In the genomic region with DNA sequence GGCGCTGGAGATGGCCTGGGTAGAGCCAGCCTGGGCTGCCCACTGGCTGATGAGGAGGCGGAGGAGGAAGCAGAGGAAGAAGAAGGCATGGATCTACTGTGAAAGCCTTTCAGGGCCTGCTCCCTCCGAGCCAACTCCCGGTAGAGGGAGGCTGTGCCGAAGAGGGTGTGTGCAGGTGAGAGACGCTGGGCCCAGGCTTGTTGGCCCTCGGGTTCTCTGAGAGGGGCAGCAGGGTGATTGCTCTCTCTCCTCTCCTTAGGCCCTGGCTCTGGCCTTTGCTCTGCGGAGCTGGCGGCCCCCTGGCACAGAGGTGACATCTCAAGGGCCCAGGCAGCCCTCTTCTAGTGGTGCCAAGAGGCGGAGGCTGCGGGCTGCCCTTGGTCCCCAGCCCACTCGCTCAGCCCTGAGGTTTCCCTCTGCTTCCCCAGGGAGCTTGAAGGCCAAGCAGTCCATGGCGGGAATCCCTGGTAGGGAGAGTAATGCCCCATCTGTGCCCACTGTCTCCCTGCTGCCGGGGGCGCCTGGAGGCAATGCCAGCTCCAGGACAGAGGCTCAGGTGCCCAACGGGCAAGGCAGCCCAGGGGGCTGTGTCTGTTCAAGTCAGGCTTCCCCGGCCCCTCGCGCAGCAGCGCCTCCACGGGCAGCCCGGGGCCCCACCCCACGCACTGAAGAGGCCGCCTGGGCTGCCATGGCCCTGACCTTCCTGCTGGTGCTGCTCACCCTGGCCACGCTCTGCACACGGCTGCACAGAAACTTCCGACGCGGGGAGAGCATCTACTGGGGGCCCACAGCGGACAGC, we compare ENCODE assay signal across 11 cellular contexts. TPM values are rescaled to one million over a fixed set of nuclear protein-coding genes. Genes with fewer than 3 reads are reported as not detected.
A peak's percentile ranks its signal among the peaks of the same experiment; 100 is the strongest.
DNase-seq lines count a peak whose midpoint lies in the region; ATAC-seq and TF ChIP-seq lines count a peak whose summit lies in the region.
"Had no signal": no experiment of that assay in that cellular context is flagged by ENCODE, and none has a peak within 500 bp of the region (broad histone marks: within the 10 kb centered on the region; RNA-seq: fewer than 3 reads in every experiment).

No MANE protein-coding gene starts in this region.

- no peak overlapping the region for H3K27ac ChIP-seq in SK-N-SH (ENCODE audit: low read depth in 2 of 2, low read length in 1 of 2)
- H3K27ac ChIP-seq in caudate nucleus (ENCODE audit: low read depth, low read length): peak overlapping the region; percentile 21
- H3K27ac ChIP-seq in lower lobe of right lung: no peak overlapping the region
- peak overlapping the region; percentile 29 to 42 for H3K27ac ChIP-seq in tibial artery

- peaks cover 8 to 21% of the 10 kb centered on the region in 2 experiments; a peak in 1 of 4 replicates for H3K4me1 ChIP-seq in SK-N-SH (ENCODE audit: control insufficient read depth in 1 of 2, insufficient read depth in 2 of 2, low read depth in 1 of 2, low read length in 1 of 2)
- peaks cover 25% of the 10 kb centered on the region for H3K4me1 ChIP-seq in lower lobe of right lung
- peaks cover 0 to 52% (median 26%) of the 10 kb centered on the region in 4 donors for H3K4me1 ChIP-seq in tibial artery
- H3K4me1 ChIP-seq: HAP-1 had no signal

- DNase-seq in SK-N-SH (peak; percentile 68), caudate nucleus (lab: John Stamatoyannopoulos, UW) (no peak), lower lobe of right lung (no peak), tibial artery (peak in 1 of 2 donors; percentile 68), GM10266 (ENCODE audit: extremely low spot score) (no peak)
- DNase-seq: GF-D8, NCI-H1092 had no signal

- TF ChIP-seq EP300 in SK-N-SH (IDR thresholded peaks at IDR 0.05; ENCODE audit: borderline replicate concordance in 1 of 2, low read depth in 1 of 2, low read length in 1 of 2): no peak

- H4K20me1 ChIP-seq in SK-N-SH (ENCODE audit: insufficient read depth): 0 out of 2 replicates have a peak, but pooled peaks cover 4% of the 10 kb centered on the region

- peaks cover 0 to 43% of the 10 kb centered on the region in 2 experiments for H3K36me3 ChIP-seq in SK-N-SH (replicated peaks in 1 of 2; ENCODE audit: control insufficient read depth in 1 of 2, insufficient read depth in 2 of 2, low read length in 1 of 2)
- H3K36me3 ChIP-seq in lower lobe of right lung: peaks cover 49% of the 10 kb centered on the region
- peaks cover 22 to 44% (median 34%) of the 10 kb centered on the region in 3 donors for H3K36me3 ChIP-seq in tibial artery

- TF ChIP-seq RAD21 in SK-N-SH (IDR thresholded peaks at IDR 0.05; ENCODE audit: low read length): no peak

- no peak overlapping the region for H2AFZ ChIP-seq in SK-N-SH (ENCODE audit: low read depth)

- TF ChIP-seq CTCF in SK-N-SH (IDR thresholded peaks at IDR 0.05): no peak
- TF ChIP-seq CTCF in lower lobe of right lung (IDR thresholded peaks at IDR 0.05): no peak
- TF ChIP-seq CTCF in tibial artery (IDR thresholded peaks at IDR 0.05): no peak
- TF ChIP-seq CTCF in GM10266 (IDR thresholded peaks at IDR 0.05; ENCODE audit: control insufficient read depth, insufficient read depth, low read depth, missing control alignments): no peak

- no peak for ATAC-seq in SK-N-SH treated with all-trans-retinoic acid at 6 μM for 48 hours
- no peak for ATAC-seq in lower lobe of right lung
- no peak for ATAC-seq in HG02678 (IDR thresholded peaks at IDR 0.05; ENCODE audit: unreplicated experiment)
- ATAC-seq in HG02884 (IDR thresholded peaks at IDR 0.05; ENCODE audit: unreplicated experiment): no peak

- 77% methylated on average over 15 of the region's 30 CpGs for WGBS in SK-N-SH (ENCODE audit: low lambda C conversion rate)

- peaks cover 7% of the 10 kb centered on the region for H3F3A ChIP-seq in SK-N-SH (replicated peaks; ENCODE audit: insufficient read depth)

- POLR2A ChIA-PET in SK-N-SH (lab: Yijun Ruan, JAX): no interaction called here

- peaks cover 6% of the 10 kb centered on the region; the same call in 1 of the 2 replicates for H3K79me2 ChIP-seq in SK-N-SH (ENCODE audit: insufficient read depth)

- no peak overlapping the region for H3K4me2 ChIP-seq in SK-N-SH

- H3K9me3 ChIP-seq in SK-N-SH: no peaks in the 10 kb centered on the region
- no peaks in the 10 kb centered on the region for H3K9me3 ChIP-seq in lower lobe of right lung
- no peaks in the 10 kb centered on the region for H3K9me3 ChIP-seq in tibial artery
- H3K9me3 ChIP-seq: HAP-1 had no signal

- no peak overlapping the region for H3K4me3 ChIP-seq in SK-N-SH (ENCODE audit: low read depth in 2 of 2, low read length in 1 of 2)
- H3K4me3 ChIP-seq in lower lobe of right lung: peak overlapping the region; percentile 42
- peak overlapping the region; percentile 40 to 51 for H3K4me3 ChIP-seq in tibial artery
- H3K4me3 ChIP-seq: HAP-1 had no signal

- no peak overlapping the region for H3K9ac ChIP-seq in SK-N-SH

- H3K9me2 ChIP-seq in SK-N-SH: no peaks in the 10 kb centered on the region

- intact Hi-C loops in lower lobe of right lung (cut with DNase I): no loop called here
- intact Hi-C loops in tibial artery (cut with DNase I; ENCODE audit: low total_unique reads): no loop called here

- CTCF ChIA-PET in SK-N-SH (lab: Yijun Ruan, JAX): interaction anchor here (0.7 to 11.6 kb wide), 33 partner anchors 8 to 541 kb away, joined by 3 to 166 read pairs (median 4); partner anchors contain the start of genes ANKRD13B, GIT1, MYO18A and SSH2

- no peaks in the 10 kb centered on the region for H3K27me3 ChIP-seq in SK-N-SH (ENCODE audit: insufficient read depth)
- H3K27me3 ChIP-seq in lower lobe of right lung (ENCODE audit: low read depth): no peaks in the 10 kb centered on the region
- H3K27me3 ChIP-seq in tibial artery: no peaks in the 10 kb centered on the region

TF ChIP-seq in SK-N-SH, 30 proteins besides CTCF, POLR2A, EP300 and RAD21 (continues in another document):
- TF ChIP-seq SIN3A (IDR thresholded peaks at IDR 0.05; ENCODE audit: borderline replicate concordance, low read depth, low read length) (no peak), GABPA (IDR thresholded peaks at IDR 0.05; ENCODE audit: low read depth) (no peak), MEF2A (IDR thresholded peaks at IDR 0.05; ENCODE audit: borderline replicate concordance, low read depth) (no peak), EZH2phosphoT487 (IDR thresholded peaks at IDR 0.05; ENCODE audit: borderline replicate concordance, low read depth) (no peak), NRF1 (IDR thresholded peaks at IDR 0.05; ENCODE audit: low read depth, low read length) (no peak)
- TF ChIP-seq, protein P1, sequence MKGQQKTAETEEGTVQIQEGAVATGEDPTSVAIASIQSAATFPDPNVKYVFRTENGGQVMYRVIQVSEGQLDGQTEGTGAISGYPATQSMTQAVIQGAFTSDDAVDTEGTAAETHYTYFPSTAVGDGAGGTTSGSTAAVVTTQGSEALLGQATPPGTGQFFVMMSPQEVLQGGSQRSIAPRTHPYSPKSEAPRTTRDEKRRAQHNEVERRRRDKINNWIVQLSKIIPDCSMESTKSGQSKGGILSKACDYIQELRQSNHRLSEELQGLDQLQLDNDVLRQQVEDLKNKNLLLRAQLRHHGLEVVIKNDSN (IDR thresholded peaks at IDR 0.05; ENCODE audit: borderline replicate concordance, low read depth): no peak

TF ChIP-seq in SK-N-SH treated with all-trans-retinoic acid at 6 μM for 48 hours, 23 proteins besides CTCF, POLR2A, EP300 and RAD21:
- TF ChIP-seq TOX (CRISPR knock-in tag; IDR thresholded peaks at IDR 0.05; ENCODE audit: borderline replicate concordance): no peak
- TF ChIP-seq ARNTL (CRISPR knock-in tag; IDR thresholded peaks at IDR 0.05; ENCODE audit: borderline replicate concordance, low read depth): no peak
- TF ChIP-seq, protein P2, sequence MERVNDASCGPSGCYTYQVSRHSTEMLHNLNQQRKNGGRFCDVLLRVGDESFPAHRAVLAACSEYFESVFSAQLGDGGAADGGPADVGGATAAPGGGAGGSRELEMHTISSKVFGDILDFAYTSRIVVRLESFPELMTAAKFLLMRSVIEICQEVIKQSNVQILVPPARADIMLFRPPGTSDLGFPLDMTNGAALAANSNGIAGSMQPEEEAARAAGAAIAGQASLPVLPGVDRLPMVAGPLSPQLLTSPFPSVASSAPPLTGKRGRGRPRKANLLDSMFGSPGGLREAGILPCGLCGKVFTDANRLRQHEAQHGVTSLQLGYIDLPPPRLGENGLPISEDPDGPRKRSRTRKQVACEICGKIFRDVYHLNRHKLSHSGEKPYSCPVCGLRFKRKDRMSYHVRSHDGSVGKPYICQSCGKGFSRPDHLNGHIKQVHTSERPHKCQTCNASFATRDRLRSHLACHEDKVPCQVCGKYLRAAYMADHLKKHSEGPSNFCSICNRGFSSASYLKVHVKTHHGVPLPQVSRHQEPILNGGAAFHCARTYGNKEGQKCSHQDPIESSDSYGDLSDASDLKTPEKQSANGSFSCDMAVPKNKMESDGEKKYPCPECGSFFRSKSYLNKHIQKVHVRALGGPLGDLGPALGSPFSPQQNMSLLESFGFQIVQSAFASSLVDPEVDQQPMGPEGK (CRISPR knock-in tag; IDR thresholded peaks at IDR 0.05; ENCODE audit: borderline replicate concordance): no peak
- no peak for TF ChIP-seq SNAI2 (CRISPR knock-in tag; IDR thresholded peaks at IDR 0.05)
- TF ChIP-seq ZFP3 (CRISPR knock-in tag; IDR thresholded peaks at IDR 0.05): no peak
- TF ChIP-seq ZFP30 (CRISPR knock-in tag; IDR thresholded peaks at IDR 0.05): no peak
- TF ChIP-seq ZNF70 (CRISPR knock-in tag; IDR thresholded peaks at IDR 0.05): no peak
- no peak for TF ChIP-seq ESRRG (CRISPR knock-in tag; IDR thresholded peaks at IDR 0.05)
- TF ChIP-seq ISL1 (CRISPR knock-in tag; IDR thresholded peaks at IDR 0.05): no peak

RNA-seq across cellular contexts. Expression of gene TP53I13, which starts 3.6 kb away (rescaled TPM):
- polyA plus RNA-seq in SK-N-SH (2012; rRNA removed): 39.2 and 45.3 TPM in 2 replicates
- 15.7 and 27.4 TPM in 2 replicates for polyA plus RNA-seq in SK-N-SH (2012; cell fraction: cytosol; rRNA removed)
- polyA plus RNA-seq in SK-N-SH (2012; cell fraction: nucleus; rRNA removed): 130 and 165 TPM in 2 replicates
- 62.7 TPM for total RNA-seq in lower lobe of right lung

RNA-seq across cellular contexts. Expression of gene ABHD15, which starts 5.2 kb away (rescaled TPM):
- 6.3 and 7.0 TPM in 2 replicates for polyA plus RNA-seq in SK-N-SH (2012; rRNA removed)
- polyA plus RNA-seq in SK-N-SH (2012; cell fraction: cytosol; rRNA removed): 4.4 and 6.0 TPM in 2 replicates
- 5.7 and 6.0 TPM in 2 replicates for polyA plus RNA-seq in SK-N-SH (2012; cell fraction: nucleus; rRNA removed)
- 14.3 TPM for total RNA-seq in lower lobe of right lung

RNA-seq across cellular contexts. Expression of gene GIT1, which starts 17.4 kb away (rescaled TPM):
- 39.4 and 42.9 TPM in 2 replicates for polyA plus RNA-seq in SK-N-SH (2012; rRNA removed)
- 21.6 and 27.8 TPM in 2 replicates for polyA plus RNA-seq in SK-N-SH (2012; cell fraction: cytosol; rRNA removed)
- polyA plus RNA-seq in SK-N-SH (2012; cell fraction: nucleus; rRNA removed): 92.1 and 131 TPM in 2 replicates
- 53.1 TPM for total RNA-seq in lower lobe of right lung

RNA-seq across cellular contexts. Expression of gene ANKRD13B, which starts 20.9 kb away (rescaled TPM):
- 14.0 and 16.1 TPM in 2 replicates for polyA plus RNA-seq in SK-N-SH (2012; rRNA removed)
- polyA plus RNA-seq in SK-N-SH (2012; cell fraction: cytosol; rRNA removed): 4.1 and 9.1 TPM in 2 replicates
- polyA plus RNA-seq in SK-N-SH (2012; cell fraction: nucleus; rRNA removed): 90.2 and 139 TPM in 2 replicates
- 6.6 TPM for total RNA-seq in lower lobe of right lung

RNA-seq across cellular contexts. Expression of gene CORO6, which starts 50.6 kb away (rescaled TPM):
- polyA plus RNA-seq in SK-N-SH (2012; rRNA removed): 18.4 and 28.1 TPM in 2 replicates
- polyA plus RNA-seq in SK-N-SH (2012; cell fraction: cytosol; rRNA removed): 2.0 and 5.5 TPM in 2 replicates
- 212 and 229 TPM in 2 replicates for polyA plus RNA-seq in SK-N-SH (2012; cell fraction: nucleus; rRNA removed)
- 6.6 TPM for total RNA-seq in lower lobe of right lung

Comparison
In these comparisons a context has a peak if more than half of its experiments do, and no peak if none do; other contexts are left out.
1. H3K27ac ChIP-seq: peak in caudate nucleus (single experiment) and tibial artery (2 of 2); none in SK-N-SH (0 of 2) and lower lobe of right lung (single experiment).
2. H3K4me3 ChIP-seq: peak in lower lobe of right lung (single experiment) and tibial artery (2 of 2); none in SK-N-SH (0 of 2).